Comparison of ENCODE assay signal across 9 cellular contexts in the genomic region with DNA sequence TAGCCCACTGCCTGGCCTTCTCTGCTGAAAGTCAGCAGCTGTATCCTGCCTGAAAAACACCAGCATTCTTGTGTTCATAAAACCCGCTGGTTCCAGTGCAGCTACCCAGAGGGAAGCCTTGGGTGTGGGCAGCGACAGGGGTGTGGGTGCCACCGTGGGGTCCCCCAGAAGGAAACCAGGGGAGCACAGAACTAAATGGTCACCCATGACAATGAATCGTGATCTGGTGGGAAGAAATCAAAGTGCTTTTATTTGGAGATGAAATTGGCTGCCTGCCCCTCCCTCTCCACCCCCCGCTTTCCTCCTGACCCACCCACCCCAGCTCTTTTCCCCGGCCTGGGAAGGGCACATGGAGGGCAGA. TPM values are rescaled to one million over a fixed set of nuclear protein-coding genes. Genes with fewer than 3 reads are reported as not detected.
DNase-seq lines count a peak whose midpoint lies in the region; ATAC-seq and TF ChIP-seq lines count a peak whose summit lies in the region.
"Had no signal": no experiment of that assay in that cellular context is flagged by ENCODE, and none has a peak within 500 bp of the region (broad histone marks: within the 10 kb centered on the region; RNA-seq: fewer than 3 reads in every experiment).

No MANE protein-coding gene starts in this region.

- no peaks in the 10 kb centered on the region for H3K27me3 ChIP-seq in lower lobe of right lung (ENCODE audit: low read depth)

- H3K4me1 ChIP-seq in lower lobe of right lung = peaks cover 51% of the 10 kb centered on the region
- no peaks in the 10 kb centered on the region for H3K4me1 ChIP-seq in urinary bladder (ENCODE audit: insufficient read depth)

- H3K4me3 Mint-ChIP-seq in activated T-cell treated with anti-CD3 and anti-CD28 coated beads, Interleukin-2, amount 50 U/mL, for 24 hours = peak overlapping the region; percentile 35
- H3K4me3 Mint-ChIP-seq in chondrocyte (ENCODE audit: unreplicated experiment) = peak overlapping the region; percentile 66

- peaks cover 30% of the 10 kb centered on the region for H3K36me3 Mint-ChIP-seq in activated T-cell treated with anti-CD3 and anti-CD28 coated beads, Interleukin-2, amount 50 U/mL, for 24 hours (ENCODE audit: low read depth)
- peaks cover 3% of the 10 kb centered on the region for H3K36me3 Mint-ChIP-seq in chondrocyte (ENCODE audit: low read depth)

- peaks cover 77% of the 10 kb centered on the region for H3K4me1 Mint-ChIP-seq in activated T-cell treated with anti-CD3 and anti-CD28 coated beads, Interleukin-2, amount 50 U/mL, for 24 hours (ENCODE audit: low read depth)
- H3K4me1 Mint-ChIP-seq in chondrocyte (ENCODE audit: low read depth) = peaks cover 65% of the 10 kb centered on the region

- H3K36me3 ChIP-seq in lower lobe of right lung (no peaks in the 10 kb centered on the region), urinary bladder (ENCODE audit: insufficient read depth) (no peaks in the 10 kb centered on the region)

- peak overlapping the region; percentile 21 for H3K4me3 ChIP-seq in lower lobe of right lung
- no peak overlapping the region for H3K4me3 ChIP-seq in urinary bladder (ENCODE audit: low read depth, low read length)
- H3K4me3 ChIP-seq: K562 had no signal

- no peaks in the 10 kb centered on the region for H3K9me3 ChIP-seq in lower lobe of right lung

- TF ChIP-seq CTCF in chondrocyte (IDR thresholded peaks at IDR 0.05) = no peak
- TF ChIP-seq CTCF in lower lobe of right lung (IDR thresholded peaks at IDR 0.05) = no peak

- peak overlapping the region; percentile 82 for H3K27ac Mint-ChIP-seq in activated T-cell treated with anti-CD3 and anti-CD28 coated beads, Interleukin-2, amount 50 U/mL, for 24 hours
- peak overlapping the region; percentile 98 for H3K27ac Mint-ChIP-seq in chondrocyte (ENCODE audit: unreplicated experiment)

- DNase-seq in activated T-cell treated with anti-CD3 and anti-CD28 coated beads, Interleukin-2, amount 50 U/mL, for 24 hours = no peak
- DNase-seq in activated T-cell treated with anti-CD3 and anti-CD28 coated beads, Interleukin-2, amount 50 U/mL, for 1 hour = no peak
- DNase-seq in chondrocyte (ENCODE audit: low spot score) (peak; percentile 26), lower lobe of right lung (no peak), Kasumi-1 (lab: John Stamatoyannopoulos, UW) (no peak), cerebellum (ENCODE audit: low spot score) (no peak)

- intact Hi-C loops in lower lobe of right lung (cut with DNase I) = no loop called here

- H3K27ac ChIP-seq in lower lobe of right lung = peak overlapping the region; percentile 64
- peak overlapping the region; percentile 90 for H3K27ac ChIP-seq in urinary bladder (ENCODE audit: low read depth)

- H3K9me3 Mint-ChIP-seq in activated T-cell treated with anti-CD3 and anti-CD28 coated beads, Interleukin-2, amount 50 U/mL, for 24 hours = no peaks in the 10 kb centered on the region
- no peaks in the 10 kb centered on the region for H3K9me3 Mint-ChIP-seq in chondrocyte (ENCODE audit: low read depth)

- no peak for ATAC-seq in lower lobe of right lung
- ATAC-seq in HG03159 (IDR thresholded peaks at IDR 0.05; ENCODE audit: unreplicated experiment) = no peak
- ATAC-seq: K562 had no signal

- WGBS in urinary bladder = 21% methylated on average over 6 of the region's 6 CpGs

- no peaks in the 10 kb centered on the region for H3K27me3 Mint-ChIP-seq in activated T-cell treated with anti-CD3 and anti-CD28 coated beads, Interleukin-2, amount 50 U/mL, for 24 hours
- no peaks in the 10 kb centered on the region for H3K27me3 Mint-ChIP-seq in chondrocyte (ENCODE audit: low read depth)

RNA-seq across cellular contexts. Expression of a gene that starts 13.7 kb away (rescaled TPM):
- total RNA-seq in chondrocyte = 29.9 to 40.0 TPM (median 31.2 TPM) in 3 replicates
- 19.1 TPM for total RNA-seq in lower lobe of right lung
- total RNA-seq in urinary bladder = 17.8 TPM
- 26.3 TPM for polyA plus RNA-seq in urinary bladder
- total RNA-seq in cerebellum = 19.1 TPM
